23 cellular contexts compared by ENCODE assay signal in genomic region chr18:49639643-49640361, GRCh38.
DNase-seq lines count a peak whose midpoint lies in the region; ATAC-seq, FAIRE-seq and TF ChIP-seq lines count a peak whose summit lies in the region.
"Had no signal": no experiment of that assay in that cellular context is flagged by ENCODE, and none has a peak within 500 bp of the region (broad histone marks: within the 10 kb centered on the region; RNA-seq: fewer than 3 reads in every experiment).

No MANE protein-coding gene starts in this region.

- H3K36me3 ChIP-seq in endodermal cell (ENCODE audit: control insufficient read depth, insufficient read depth, low read length) (no peaks in the 10 kb centered on the region), pancreas (no peaks in the 10 kb centered on the region), esophagus squamous epithelium (no peaks in the 10 kb centered on the region), PC-9 (ENCODE audit: low read depth) (no peaks in the 10 kb centered on the region), adrenal gland (replicated peaks in 1 of 2) (no peaks in the 10 kb centered on the region)
- H3K36me3 ChIP-seq: colonic mucosa, gastrocnemius medialis, vagina had no signal

- H3K9me3 Mint-ChIP-seq in endodermal cell = peaks cover 5% of the 10 kb centered on the region
- H3K9me3 Mint-ChIP-seq: activated naive CD4-positive, alpha-beta T cell treated with anti-CD3 and anti-CD28 coated beads for 36 hours; CD4-positive, alpha-beta T cell had no signal

- H3K27ac ChIP-seq in endodermal cell (ENCODE audit: low read depth, low read length) (no peak overlapping the region), pancreas (peak overlapping the region in 3 of 4 donors; percentile 26 to 62 (median 44)), esophagus squamous epithelium (no peak overlapping the region), PC-9 (no peak overlapping the region), adrenal gland (no peak overlapping the region)
- H3K27ac ChIP-seq: colonic mucosa, gastrocnemius medialis, RWPE1, vagina had no signal

- no peak for TF ChIP-seq POLR2A in esophagus squamous epithelium (IDR thresholded peaks at IDR 0.05)
- no peak for TF ChIP-seq POLR2A in adrenal gland (IDR thresholded peaks at IDR 0.05)

- CTCF ChIA-PET in PC-9 (lab: Charles Lee) = no interaction called here

- H2AFZ ChIP-seq in PC-9 = no peak overlapping the region

- no peak for FAIRE-seq in pancreas (lab: Jason Lieb, UNC)
- FAIRE-seq: GM18507 had no signal

- H3K4me1 Mint-ChIP-seq in endodermal cell = peaks cover 18% of the 10 kb centered on the region

- no peak overlapping the region for H3K27ac Mint-ChIP-seq in endodermal cell
- H3K27ac Mint-ChIP-seq: activated naive CD4-positive, alpha-beta T cell treated with anti-CD3 and anti-CD28 coated beads for 36 hours; CD4-positive, alpha-beta T cell had no signal

- no peaks in the 10 kb centered on the region for H3K79me2 ChIP-seq in PC-9 (ENCODE audit: low read depth)

- POLR2A ChIA-PET in PC-9 (lab: Charles Lee; ENCODE audit: unreplicated experiment) = no interaction called here

- no TSS peak for BruUV-seq in PC-9 (replicated peaks; lab: Mats Ljungman, UMichigan)

- WGBS in endodermal cell (ENCODE audit: insufficient coverage in 1 of 2, insufficient read length in 1 of 2), 2 experiments = 91 to 95% methylated on average over 10 to 13 of the region's 13 CpGs
- WGBS in pancreas, 2 donors = 23 to 32% methylated on average over 13 of the region's 13 CpGs
- 52 to 94% methylated on average over 8 of the region's 13 CpGs for WGBS in esophagus squamous epithelium, 2 donors
- 69 to 76% (median 72%) methylated on average over 12 to 13 of the region's 13 CpGs for WGBS in adrenal gland, 4 donors

- peak; percentile 60 for ATAC-seq in left lobe of liver
- peak; percentile 74 to 82 (median 82) for ATAC-seq in pancreas
- ATAC-seq: gastrocnemius medialis had no signal

- H3K4me1 ChIP-seq in endodermal cell (ENCODE audit: control insufficient read depth, insufficient read depth, low read length) (no peaks in the 10 kb centered on the region), pancreas (peaks cover 0 to 29% (median 20%) of the 10 kb centered on the region in 3 donors), esophagus squamous epithelium (peaks cover 0 to 8% (median 0%) of the 10 kb centered on the region in 3 donors), PC-9 (replicated peaks; ENCODE audit: insufficient read depth) (peaks cover 6% of the 10 kb centered on the region; the same call in 1 of the 2 replicates), adrenal gland (replicated peaks in 1 of 2) (no peaks in the 10 kb centered on the region)
- H3K4me1 ChIP-seq: colonic mucosa, gastrocnemius medialis had no signal

- H3K9ac ChIP-seq in endodermal cell (ENCODE audit: extremely low read depth, low read length, poor library complexity, severe bottlenecking) = no peak overlapping the region

- no peak overlapping the region for H3K4me2 ChIP-seq in PC-9

- DNase-seq in NCI-H146 (lab: John Stamatoyannopoulos, UW) (peak; percentile 89), endodermal cell (peak; percentile 35), left lobe of liver (ENCODE audit: low spot score) (peak; percentile 53), pancreas (peak in 5 of 6 donors; percentile 62 to 88 (median 70)), esophagus squamous epithelium (lab: John Stamatoyannopoulos, UW) (no peak), cerebellar cortex (ENCODE audit: low spot score) (no peak), PC-9 (no peak), adrenal gland (no peak)
- DNase-seq: activated CD4-positive, alpha-beta T cell treated with anti-CD3 and anti-CD28 coated beads, Interleukin-2, amount 50 U/mL, for 4 hours; activated naive CD4-positive, alpha-beta T cell treated with anti-CD3 and anti-CD28 coated beads for 36 hours; CD4-positive, alpha-beta T cell; colonic mucosa; DND-41; gastrocnemius medialis; NCI-H1436; NCI-H2227 treated with DMSO at 0.1 percent for 48 hours; NK-92 treated with Interleukin-12 subunit alpha and Interleukin-12 subunit beta, amount 100 ng/mL, for 24 hours; stimulated activated CD4-positive, alpha-beta T cell treated with anti-CD3 and anti-CD28 coated beads, Interleukin-4, amount 100 ng/mL, for 24 hours; SW 1271 had no signal

- H3F3A ChIP-seq in PC-9 (ENCODE audit: insufficient read depth, low read depth) = no peaks in the 10 kb centered on the region

- no peaks in the 10 kb centered on the region for H3K36me3 Mint-ChIP-seq in endodermal cell (ENCODE audit: low read depth)

- H4K20me1 ChIP-seq in PC-9 (ENCODE audit: insufficient read depth) = no peaks in the 10 kb centered on the region

- intact Hi-C loops in pancreas (cut with DNase I) (no loop called here), esophagus squamous epithelium (cut with DNase I) (no loop called here), PC-9 (cut with micrococcal nuclease; ENCODE audit: unreplicated experiment) (no loop called here), adrenal gland (cut with DNase I) (no loop called here)

- H3K4me3 Mint-ChIP-seq in endodermal cell = no peak overlapping the region
- H3K4me3 Mint-ChIP-seq: activated naive CD4-positive, alpha-beta T cell treated with anti-CD3 and anti-CD28 coated beads for 36 hours; CD4-positive, alpha-beta T cell had no signal

- H3K9me2 ChIP-seq in PC-9 (ENCODE audit: insufficient read depth) = no peaks in the 10 kb centered on the region

- no peak overlapping the region for H3K4me3 ChIP-seq in endodermal cell (ENCODE audit: low read length)
- H3K4me3 ChIP-seq in pancreas = no peak overlapping the region
- H3K4me3 ChIP-seq in esophagus squamous epithelium = no peak overlapping the region
- H3K4me3 ChIP-seq in PC-9 = no peak overlapping the region
- no peak overlapping the region for H3K4me3 ChIP-seq in adrenal gland
- H3K4me3 ChIP-seq: colonic mucosa, gastrocnemius medialis, skin epidermis, vagina had no signal

- H3K9me3 ChIP-seq in endodermal cell (ENCODE audit: control insufficient read depth, low read length) (peaks cover 6% of the 10 kb centered on the region), pancreas (no peaks in the 10 kb centered on the region), esophagus squamous epithelium (no peaks in the 10 kb centered on the region), PC-9 (ENCODE audit: insufficient read depth, low read depth) (no peaks in the 10 kb centered on the region), adrenal gland (replicated peaks in 1 of 3) (no peaks in the 10 kb centered on the region)
- H3K9me3 ChIP-seq: colonic mucosa, gastrocnemius medialis, vagina had no signal

- H3K27me3 ChIP-seq in endodermal cell (ENCODE audit: control insufficient read depth, insufficient read depth, low read length, poor library complexity, severe bottlenecking) = no peaks in the 10 kb centered on the region
- H3K27me3 ChIP-seq in pancreas = no peaks in the 10 kb centered on the region
- H3K27me3 ChIP-seq in esophagus squamous epithelium = no peaks in the 10 kb centered on the region
- H3K27me3 ChIP-seq in PC-9 (ENCODE audit: insufficient read depth, low read depth) = no peaks in the 10 kb centered on the region
- H3K27me3 ChIP-seq in adrenal gland = no peaks in the 10 kb centered on the region
- H3K27me3 ChIP-seq: colonic mucosa, gastrocnemius medialis, vagina had no signal

- peaks cover 2% of the 10 kb centered on the region for H3K27me3 Mint-ChIP-seq in endodermal cell (ENCODE audit: insufficient read depth)

- no peak for TF ChIP-seq CTCF in endodermal cell (conservative IDR thresholded peaks at IDR 0.05)
- no peak for TF ChIP-seq CTCF in pancreas (IDR thresholded peaks at IDR 0.05)
- TF ChIP-seq CTCF in esophagus squamous epithelium (IDR thresholded peaks at IDR 0.05) = no peak
- TF ChIP-seq CTCF in PC-9 (conservative IDR thresholded peaks at IDR 0.05) = no peak
- no peak for TF ChIP-seq CTCF in adrenal gland (IDR thresholded peaks at IDR 0.05)

Comparison
In these comparisons a context has a peak if more than half of its experiments do, and no peak if none do; other contexts are left out.
1. DNase-seq: peak in NCI-H146 (single experiment), endodermal cell (single experiment), left lobe of liver (single experiment) and pancreas (5 of 6); none in esophagus squamous epithelium (single experiment), cerebellar cortex (single experiment), PC-9 (0 of 2) and adrenal gland (0 of 7).
2. H3K27ac ChIP-seq: peak in pancreas (3 of 4); none in endodermal cell (single experiment), esophagus squamous epithelium (0 of 4), PC-9 (single experiment) and adrenal gland (0 of 5).